In genomic region chr1:182588460-182589396, GRCh38 we compare ENCODE assay signal across 1 cellular context.
TF ChIP-seq lines count a peak whose summit lies in the region.

TSS of gene RNASEL (minus strand) at chr1:182589256. CDS start at chr1:182586806, 2,450 bp downstream.

TF ChIP-seq in GM23338, 12 proteins besides CTCF, POLR2A, EP300 and RAD21 (continued from another document):
- no peak for TF ChIP-seq ZNF462 (CRISPR knock-in tag; IDR thresholded peaks at IDR 0.05)
- TF ChIP-seq EZH2phosphoT487 (IDR thresholded peaks at IDR 0.05; ENCODE audit: unreplicated experiment), result no peak
- no peak for TF ChIP-seq ZNF331 (CRISPR knock-in tag; IDR thresholded peaks at IDR 0.05; ENCODE audit: low read depth)
